Comparison of ENCODE assay signal across 25 cellular contexts in genomic region chr6:13368079-13368478, GRCh38. TPM values are rescaled to one million over a fixed set of nuclear protein-coding genes. Genes with fewer than 3 reads are reported as not detected.
DNase-seq lines count a peak whose midpoint lies in the region; ATAC-seq and TF ChIP-seq lines count a peak whose summit lies in the region.
"Had no signal": no experiment of that assay in that cellular context is flagged by ENCODE, and none has a peak within 500 bp of the region (broad histone marks: within the 10 kb centered on the region; RNA-seq: fewer than 3 reads in every experiment).

No MANE protein-coding gene starts in this region.

- POLR2A ChIA-PET in CD4-positive, alpha-beta T cell (lab: Charles Lee) = no interaction called here

- TF ChIP-seq CTCF in CD4-positive, alpha-beta T cell (IDR thresholded peaks at IDR 0.05) = no peak

- no peak overlapping the region for H3K9ac ChIP-seq in stomach smooth muscle (ENCODE audit: low read length in 2 of 2)

- no peaks in the 10 kb centered on the region for H3K27me3 ChIP-seq in stomach smooth muscle (ENCODE audit: control insufficient read depth in 1 of 2, insufficient read depth in 2 of 2, low read length in 2 of 2)
- no peaks in the 10 kb centered on the region for H3K27me3 ChIP-seq in CD4-positive, alpha-beta T cell (ENCODE audit: control insufficient read depth, insufficient read depth, low read length)
- H3K27me3 ChIP-seq: adrenal gland, hepatocyte, uterus had no signal

- intact Hi-C loops in left cardiac atrium (cut with DNase I) = no loop called here
- intact Hi-C loops in CD4-positive, alpha-beta T cell (cut with DNase I, micrococcal nuclease) = no loop called here

- H3K27ac Mint-ChIP-seq in CD4-positive, alpha-beta T cell = no peak overlapping the region
- H3K27ac Mint-ChIP-seq: CD14-positive monocyte had no signal

- H3K27ac ChIP-seq in stomach smooth muscle (ENCODE audit: low read length) = peak overlapping the region; percentile 31
- H3K27ac ChIP-seq in CD4-positive, alpha-beta T cell (ENCODE audit: low read depth, low read length) = no peak overlapping the region
- H3K27ac ChIP-seq: adrenal gland, hepatocyte, HL-60, PC-9, uterus, WERI-Rb-1 had no signal

- no peaks in the 10 kb centered on the region for H3K27me3 Mint-ChIP-seq in CD4-positive, alpha-beta T cell

- no peak overlapping the region for H3K4me3 Mint-ChIP-seq in CD4-positive, alpha-beta T cell
- H3K4me3 Mint-ChIP-seq: CD14-positive monocyte, nephron had no signal

- no peaks in the 10 kb centered on the region for H3K36me3 Mint-ChIP-seq in CD4-positive, alpha-beta T cell (ENCODE audit: low read depth)

- H3K9me3 ChIP-seq in stomach smooth muscle (ENCODE audit: control insufficient read depth in 2 of 2, low read length in 2 of 2) = no peaks in the 10 kb centered on the region
- no peaks in the 10 kb centered on the region for H3K9me3 ChIP-seq in CD4-positive, alpha-beta T cell (ENCODE audit: control insufficient read depth, low read length)
- H3K9me3 ChIP-seq: adrenal gland, HAP-1, uterus had no signal

- peaks cover 11 to 16% of the 10 kb centered on the region in 2 donors for H3K36me3 ChIP-seq in stomach smooth muscle (ENCODE audit: control insufficient read depth in 2 of 2, insufficient read depth in 2 of 2, low read length in 2 of 2)
- H3K36me3 ChIP-seq: adrenal gland, HAP-1, uterus had no signal

- ATAC-seq in left cardiac atrium = peak; percentile 44 to 46
- ATAC-seq in CD4-positive, alpha-beta T cell (ENCODE audit: poor library complexity) = no peak

- no peaks in the 10 kb centered on the region for H3K9me3 Mint-ChIP-seq in CD4-positive, alpha-beta T cell
- H3K9me3 Mint-ChIP-seq: CD14-positive monocyte, nephron had no signal

- peaks cover 32% of the 10 kb centered on the region for H3K4me1 ChIP-seq in stomach smooth muscle (ENCODE audit: control insufficient read depth, insufficient read depth, low read length)
- H3K4me1 ChIP-seq: adrenal gland, uterus had no signal

- no peak overlapping the region for H3K4me3 ChIP-seq in stomach smooth muscle (ENCODE audit: low read length in 2 of 2)
- H3K4me3 ChIP-seq: adrenal gland, HAP-1, hepatocyte, PC-9, skin epidermis, uterus had no signal

- CTCF ChIA-PET in CD4-positive, alpha-beta T cell (lab: Charles Lee) = no interaction called here

- DNase-seq in NCI-H2227 (lab: John Stamatoyannopoulos, UW; ENCODE audit: unreplicated experiment) (peak; percentile 37), NCI-H2227 treated with DMSO at 0.1 percent for 48 hours (lab: John Stamatoyannopoulos, UW) (no peak), cerebellar cortex (ENCODE audit: low spot score) (peak; percentile 53), left cardiac atrium (no peak), NCI-H1694 treated with DMSO at 0.1 percent for 48 hours (lab: John Stamatoyannopoulos, UW) (no peak), AML-193 (lab: John Stamatoyannopoulos, UW) (no peak)
- no peak for DNase-seq in CD4-positive, alpha-beta T cell
- DNase-seq: activated CD4-positive, alpha-beta T cell treated with anti-CD3 and anti-CD28 coated beads, Interleukin-2, amount 50 U/mL, for 4 hours; activated gamma-delta T cell; DMS53; islet precursor cell; mesendoderm; NCI-H2081 treated with DMSO at 0.1 percent for 48 hours; PC-9; stimulated activated CD4-positive, alpha-beta T cell treated with anti-CD3 and anti-CD28 coated beads, Interleukin-4, amount 100 ng/mL, for 1 hour; uterus; WERI-Rb-1 had no signal

- H3K4me1 Mint-ChIP-seq in CD4-positive, alpha-beta T cell (ENCODE audit: low read depth) = no peaks in the 10 kb centered on the region
- H3K4me1 Mint-ChIP-seq: CD14-positive monocyte had no signal

RNA-seq across cellular contexts. Expression of gene TBC1D7, which starts 39.7 kb away (rescaled TPM):
- 10 to 100 TPM; 21.6 to 36.3 TPM for total RNA-seq in left cardiac atrium
- total RNA-seq in CD4-positive, alpha-beta T cell = 10 to 100 TPM; 10.2 to 12.3 TPM

Comparison
In these comparisons a context has a peak if more than half of its experiments do, and no peak if none do; other contexts are left out.
1. DNase-seq: peak in NCI-H2227 (single experiment) and cerebellar cortex (single experiment); none in NCI-H2227 treated with DMSO at 0.1 percent for 48 hours (single experiment), left cardiac atrium (single experiment), NCI-H1694 treated with DMSO at 0.1 percent for 48 hours (single experiment), CD4-positive, alpha-beta T cell (0 of 10) and AML-193 (0 of 2).